Comparison of ENCODE assay signal across 9 cellular contexts in the genomic region with DNA sequence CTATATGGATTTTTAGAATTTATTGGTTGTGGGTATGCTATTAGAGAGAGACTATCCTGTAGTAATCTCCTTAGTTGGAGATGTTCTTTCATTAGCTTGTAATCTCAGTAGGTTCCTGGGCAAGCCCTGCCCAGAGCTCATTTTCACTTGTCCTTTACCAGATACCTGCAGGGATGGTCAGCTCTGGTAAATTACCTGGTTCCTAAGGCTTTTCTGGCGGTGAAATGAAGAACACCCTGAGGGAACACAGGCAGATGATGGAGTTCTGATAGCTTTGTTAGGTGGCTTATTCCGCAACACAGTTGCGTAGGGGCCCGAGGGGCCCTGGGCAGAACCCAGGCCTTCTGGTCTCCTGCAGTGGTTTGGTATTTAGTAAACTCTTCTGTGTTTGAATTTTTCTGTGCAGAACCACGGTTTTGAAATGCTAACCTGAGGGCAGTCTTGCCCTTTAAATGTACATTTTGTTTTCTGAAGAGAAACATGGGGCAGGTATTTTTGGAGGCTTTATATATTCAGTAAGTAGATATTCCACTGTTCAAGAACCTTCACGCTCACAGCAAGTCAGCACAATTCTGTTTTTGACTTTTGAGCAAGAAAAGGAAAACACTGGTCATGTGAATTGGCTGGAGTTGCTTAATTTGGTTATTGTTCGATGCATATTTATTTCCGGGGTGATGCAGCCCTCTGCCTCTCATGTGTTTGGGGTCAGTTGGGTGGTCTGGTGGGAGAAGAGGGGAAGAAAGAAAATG. TPM values are rescaled to one million over a fixed set of nuclear protein-coding genes. Genes with fewer than 3 reads are reported as not detected.
DNase-seq lines count a peak whose midpoint lies in the region; ATAC-seq and TF ChIP-seq lines count a peak whose summit lies in the region.
"Had no signal": no experiment of that assay in that cellular context is flagged by ENCODE, and none has a peak within 500 bp of the region (broad histone marks: within the 10 kb centered on the region; RNA-seq: fewer than 3 reads in every experiment).

No MANE protein-coding gene starts in this region.

- peak overlapping the region; percentile 79 to 86 for H3K4me3 Mint-ChIP-seq in CD14-positive monocyte
- H3K4me3 Mint-ChIP-seq in chondrocyte (ENCODE audit: unreplicated experiment) = peak overlapping the region; percentile 21
- peak overlapping the region; percentile 48 to 83 (median 70) for H3K4me3 Mint-ChIP-seq in naive B cell
- H3K4me3 Mint-ChIP-seq in activated CD4-positive, alpha-beta T cell treated with anti-CD3 and anti-CD28 coated beads, Interleukin-2, amount 10 ng/mL, durations not matched to agents 24 days and 14 days = no peak overlapping the region

- H3K27me3 Mint-ChIP-seq in CD14-positive monocyte (ENCODE audit: low read depth in 3 of 3) (peaks cover 1 to 12% (median 4%) of the 10 kb centered on the region in 3 donors), chondrocyte (ENCODE audit: low read depth) (no peaks in the 10 kb centered on the region), naive B cell (no peaks in the 10 kb centered on the region)
- H3K27me3 Mint-ChIP-seq in activated CD4-positive, alpha-beta T cell treated with anti-CD3 and anti-CD28 coated beads, Interleukin-2, amount 10 ng/mL, durations not matched to agents 24 days and 14 days = peaks cover 23% of the 10 kb centered on the region

- H3K27ac Mint-ChIP-seq in CD14-positive monocyte = peak overlapping the region; percentile 88 to 98 (median 96)
- H3K27ac Mint-ChIP-seq in chondrocyte (ENCODE audit: unreplicated experiment) = peak overlapping the region; percentile 91
- peak overlapping the region; percentile 3 to 86 (median 68) for H3K27ac Mint-ChIP-seq in naive B cell
- H3K27ac Mint-ChIP-seq in activated CD4-positive, alpha-beta T cell treated with anti-CD3 and anti-CD28 coated beads, Interleukin-2, amount 10 ng/mL, durations not matched to agents 24 days and 14 days = no peak overlapping the region
- H3K27ac Mint-ChIP-seq: activated T-helper 2 cell treated with anti-CD3 and anti-CD28 coated beads, Interferon-gamma antibody, Interleukin-2, Interleukin-4, amounts not matched to agents 10 μg/mL and 5 μg/mL and 100 μg/mL, durations not matched to agents 14 hours and 24 hours and 36 hours had no signal

- no peak for TF ChIP-seq CTCF in CD14-positive monocyte (IDR thresholded peaks at IDR 0.05)
- peak; percentile 19 for TF ChIP-seq CTCF in chondrocyte (IDR thresholded peaks at IDR 0.05)

- ATAC-seq in HG03060 (IDR thresholded peaks at IDR 0.05; ENCODE audit: low read depth, unreplicated experiment) (peak; percentile 7), naive B cell (ENCODE audit: low read depth in 2 of 2) (peak; percentile 21 to 32), HG03175 (IDR thresholded peaks at IDR 0.05; ENCODE audit: unreplicated experiment) (no peak), HG02884 (IDR thresholded peaks at IDR 0.05; ENCODE audit: unreplicated experiment) (no peak)

- intact Hi-C loops in CD14-positive monocyte (cut with micrococcal nuclease) = no loop called here
- intact Hi-C loops in activated CD4-positive, alpha-beta T cell treated with anti-CD3 and anti-CD28 coated beads, Interleukin-2, amount 10 ng/mL, durations not matched to agents 24 days and 14 days (cut with micrococcal nuclease) = no loop called here

- H3K4me1 Mint-ChIP-seq in CD14-positive monocyte (peaks cover 35% of the 10 kb centered on the region), chondrocyte (ENCODE audit: low read depth) (peaks cover 63% of the 10 kb centered on the region), naive B cell (peaks cover 23 to 43% (median 36%) of the 10 kb centered on the region in 3 donors)
- peaks cover 10% of the 10 kb centered on the region for H3K4me1 Mint-ChIP-seq in activated CD4-positive, alpha-beta T cell treated with anti-CD3 and anti-CD28 coated beads, Interleukin-2, amount 10 ng/mL, durations not matched to agents 24 days and 14 days

- peaks cover 0 to 3% (median 0%) of the 10 kb centered on the region in 7 donors for H3K9me3 Mint-ChIP-seq in CD14-positive monocyte
- H3K9me3 Mint-ChIP-seq in chondrocyte (ENCODE audit: low read depth) = no peaks in the 10 kb centered on the region
- H3K9me3 Mint-ChIP-seq in naive B cell = no peaks in the 10 kb centered on the region
- no peaks in the 10 kb centered on the region for H3K9me3 Mint-ChIP-seq in activated CD4-positive, alpha-beta T cell treated with anti-CD3 and anti-CD28 coated beads, Interleukin-2, amount 10 ng/mL, durations not matched to agents 24 days and 14 days
- H3K9me3 Mint-ChIP-seq: activated T-helper 2 cell treated with anti-CD3 and anti-CD28 coated beads, Interferon-gamma antibody, Interleukin-2, Interleukin-4, amounts not matched to agents 10 μg/mL and 5 μg/mL and 100 μg/mL, durations not matched to agents 14 hours and 24 hours and 36 hours had no signal

- DNase-seq in CD14-positive monocyte (ENCODE audit: low spot score) (no peak), chondrocyte (ENCODE audit: low spot score) (no peak), naive B cell (no peak), NCI-H2196 (lab: John Stamatoyannopoulos, UW; ENCODE audit: unreplicated experiment) (no peak)
- no peak for DNase-seq in activated CD4-positive, alpha-beta T cell treated with anti-CD3 and anti-CD28 coated beads, Interleukin-2, amount 10 ng/mL, durations not matched to agents 24 days and 14 days

- H3K36me3 Mint-ChIP-seq in CD14-positive monocyte = peaks cover 7 to 15% of the 10 kb centered on the region in 2 donors
- H3K36me3 Mint-ChIP-seq in chondrocyte (ENCODE audit: low read depth) = peaks cover 6% of the 10 kb centered on the region
- H3K36me3 Mint-ChIP-seq in naive B cell = no peaks in the 10 kb centered on the region
- no peaks in the 10 kb centered on the region for H3K36me3 Mint-ChIP-seq in activated CD4-positive, alpha-beta T cell treated with anti-CD3 and anti-CD28 coated beads, Interleukin-2, amount 10 ng/mL, durations not matched to agents 24 days and 14 days (ENCODE audit: low read depth)

RNA-seq across cellular contexts. Expression of gene ZNF532, which starts 22.4 kb away (rescaled TPM):
- polyA plus RNA-seq in CD14-positive monocyte (1 to 10 TPM in 1 of 2 donors, under 1 TPM in 1; 0.76 to 1.7 TPM), naive B cell (ENCODE audit: low read depth in 6 of 6) (10 to 100 TPM in 3 of 6 donors, 1 to 10 TPM in 3; 4.5 to 13.4 (median 8.9) TPM)
- 123 to 163 TPM (median 162 TPM) in 3 replicates for total RNA-seq in chondrocyte
- total RNA-seq in activated CD4-positive, alpha-beta T cell treated with anti-CD3 and anti-CD28 coated beads, Interleukin-2, amount 10 ng/mL, durations not matched to agents 24 days and 14 days = 0.79 and 1.0 TPM in 2 replicates

Comparison
In these comparisons a context has a peak if more than half of its experiments do, and no peak if none do; other contexts are left out.
1. ATAC-seq: peak in HG03060 (single experiment) and naive B cell (2 of 2); none in HG03175 (single experiment) and HG02884 (single experiment).
2. RNA of gene ZNF532, which starts 22.4 kb away (total RNA-seq): 123 to 163 TPM in chondrocyte; 0.79 to 1.0 TPM in activated CD4-positive, alpha-beta T cell treated with anti-CD3 and anti-CD28 coated beads, Interleukin-2, amount 10 ng/mL, durations not matched to agents 24 days and 14 days; every median in the first group is over 10 times any median in the second.